2 cellular contexts compared by ENCODE assay signal in genomic region chr9:130961511-130962300, GRCh38.
TF ChIP-seq lines count a peak whose summit lies in the region.

No MANE protein-coding gene starts in this region.

TF ChIP-seq in HCT116, 20 proteins besides CTCF, POLR2A, EP300 and RAD21 (continued from another document):
- TF ChIP-seq ATF3 (IDR thresholded peaks at IDR 0.05) (no peak), EZH2 (IDR thresholded peaks at IDR 0.05) (no peak), CBX3 (IDR thresholded peaks at IDR 0.05; ENCODE audit: low read depth) (no peak), JUND (IDR thresholded peaks at IDR 0.05) (no peak), SP1 (IDR thresholded peaks at IDR 0.05; ENCODE audit: low read depth) (no peak), CEBPB (IDR thresholded peaks at IDR 0.05; ENCODE audit: low read depth) (no peak), ZFX (IDR thresholded peaks at IDR 0.05) (no peak), SIN3A (IDR thresholded peaks at IDR 0.05; ENCODE audit: low read depth) (no peak), FOSL1 (IDR thresholded peaks at IDR 0.05; ENCODE audit: low read depth) (no peak), ZNF274 (IDR thresholded peaks at IDR 0.05; ENCODE audit: low read depth, low read length) (no peak), REST (IDR thresholded peaks at IDR 0.05; ENCODE audit: low read depth) (no peak), ELF1 (IDR thresholded peaks at IDR 0.05; ENCODE audit: borderline replicate concordance, low read depth) (no peak), EZH2phosphoT487 (IDR thresholded peaks at IDR 0.05; ENCODE audit: borderline replicate concordance) (no peak), MAX (IDR thresholded peaks at IDR 0.05) (no peak), POLR2AphosphoS5 (IDR thresholded peaks at IDR 0.05; ENCODE audit: low read depth, low read length) (no peak), TCF7L2 (IDR thresholded peaks at IDR 0.05; ENCODE audit: borderline replicate concordance, extremely low read depth, insufficient read depth, insufficient read length) (no peak), EGR1 (IDR thresholded peaks at IDR 0.05; ENCODE audit: low read depth) (no peak)

TF ChIP-seq in SK-N-SH treated with all-trans-retinoic acid at 6 μM for 48 hours, 23 proteins besides CTCF, POLR2A, EP300 and RAD21 (continued from another document):
- no peak for TF ChIP-seq CSRNP3 (CRISPR knock-in tag; IDR thresholded peaks at IDR 0.05)
